In the genomic region with DNA sequence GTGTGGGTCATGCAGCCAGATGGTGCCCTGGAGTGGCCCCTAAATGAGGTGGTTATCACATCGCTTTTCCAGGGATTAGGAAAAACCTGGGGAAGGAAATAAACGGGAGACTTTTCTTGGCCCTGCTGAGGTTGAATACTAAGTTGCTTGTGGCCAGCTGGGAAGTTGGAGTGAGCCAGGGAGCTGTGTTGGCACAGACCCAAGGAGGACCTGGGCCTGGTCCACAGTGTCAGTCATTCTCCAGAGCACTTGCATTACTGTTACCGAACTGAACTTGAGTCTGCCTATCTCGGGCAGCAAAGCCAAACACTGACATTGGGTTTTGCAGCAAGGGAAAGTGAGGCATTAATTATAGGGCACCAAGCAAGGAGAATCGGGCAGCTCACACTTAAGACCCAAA, we compare ENCODE assay signal across 1 cellular context.
TF ChIP-seq lines count a peak whose summit lies in the region.

No MANE protein-coding gene starts in this region.

TF ChIP-seq in GM23338, 12 proteins besides CTCF, POLR2A, EP300 and RAD21 (continued from another document):
- TF ChIP-seq, protein P1, sequence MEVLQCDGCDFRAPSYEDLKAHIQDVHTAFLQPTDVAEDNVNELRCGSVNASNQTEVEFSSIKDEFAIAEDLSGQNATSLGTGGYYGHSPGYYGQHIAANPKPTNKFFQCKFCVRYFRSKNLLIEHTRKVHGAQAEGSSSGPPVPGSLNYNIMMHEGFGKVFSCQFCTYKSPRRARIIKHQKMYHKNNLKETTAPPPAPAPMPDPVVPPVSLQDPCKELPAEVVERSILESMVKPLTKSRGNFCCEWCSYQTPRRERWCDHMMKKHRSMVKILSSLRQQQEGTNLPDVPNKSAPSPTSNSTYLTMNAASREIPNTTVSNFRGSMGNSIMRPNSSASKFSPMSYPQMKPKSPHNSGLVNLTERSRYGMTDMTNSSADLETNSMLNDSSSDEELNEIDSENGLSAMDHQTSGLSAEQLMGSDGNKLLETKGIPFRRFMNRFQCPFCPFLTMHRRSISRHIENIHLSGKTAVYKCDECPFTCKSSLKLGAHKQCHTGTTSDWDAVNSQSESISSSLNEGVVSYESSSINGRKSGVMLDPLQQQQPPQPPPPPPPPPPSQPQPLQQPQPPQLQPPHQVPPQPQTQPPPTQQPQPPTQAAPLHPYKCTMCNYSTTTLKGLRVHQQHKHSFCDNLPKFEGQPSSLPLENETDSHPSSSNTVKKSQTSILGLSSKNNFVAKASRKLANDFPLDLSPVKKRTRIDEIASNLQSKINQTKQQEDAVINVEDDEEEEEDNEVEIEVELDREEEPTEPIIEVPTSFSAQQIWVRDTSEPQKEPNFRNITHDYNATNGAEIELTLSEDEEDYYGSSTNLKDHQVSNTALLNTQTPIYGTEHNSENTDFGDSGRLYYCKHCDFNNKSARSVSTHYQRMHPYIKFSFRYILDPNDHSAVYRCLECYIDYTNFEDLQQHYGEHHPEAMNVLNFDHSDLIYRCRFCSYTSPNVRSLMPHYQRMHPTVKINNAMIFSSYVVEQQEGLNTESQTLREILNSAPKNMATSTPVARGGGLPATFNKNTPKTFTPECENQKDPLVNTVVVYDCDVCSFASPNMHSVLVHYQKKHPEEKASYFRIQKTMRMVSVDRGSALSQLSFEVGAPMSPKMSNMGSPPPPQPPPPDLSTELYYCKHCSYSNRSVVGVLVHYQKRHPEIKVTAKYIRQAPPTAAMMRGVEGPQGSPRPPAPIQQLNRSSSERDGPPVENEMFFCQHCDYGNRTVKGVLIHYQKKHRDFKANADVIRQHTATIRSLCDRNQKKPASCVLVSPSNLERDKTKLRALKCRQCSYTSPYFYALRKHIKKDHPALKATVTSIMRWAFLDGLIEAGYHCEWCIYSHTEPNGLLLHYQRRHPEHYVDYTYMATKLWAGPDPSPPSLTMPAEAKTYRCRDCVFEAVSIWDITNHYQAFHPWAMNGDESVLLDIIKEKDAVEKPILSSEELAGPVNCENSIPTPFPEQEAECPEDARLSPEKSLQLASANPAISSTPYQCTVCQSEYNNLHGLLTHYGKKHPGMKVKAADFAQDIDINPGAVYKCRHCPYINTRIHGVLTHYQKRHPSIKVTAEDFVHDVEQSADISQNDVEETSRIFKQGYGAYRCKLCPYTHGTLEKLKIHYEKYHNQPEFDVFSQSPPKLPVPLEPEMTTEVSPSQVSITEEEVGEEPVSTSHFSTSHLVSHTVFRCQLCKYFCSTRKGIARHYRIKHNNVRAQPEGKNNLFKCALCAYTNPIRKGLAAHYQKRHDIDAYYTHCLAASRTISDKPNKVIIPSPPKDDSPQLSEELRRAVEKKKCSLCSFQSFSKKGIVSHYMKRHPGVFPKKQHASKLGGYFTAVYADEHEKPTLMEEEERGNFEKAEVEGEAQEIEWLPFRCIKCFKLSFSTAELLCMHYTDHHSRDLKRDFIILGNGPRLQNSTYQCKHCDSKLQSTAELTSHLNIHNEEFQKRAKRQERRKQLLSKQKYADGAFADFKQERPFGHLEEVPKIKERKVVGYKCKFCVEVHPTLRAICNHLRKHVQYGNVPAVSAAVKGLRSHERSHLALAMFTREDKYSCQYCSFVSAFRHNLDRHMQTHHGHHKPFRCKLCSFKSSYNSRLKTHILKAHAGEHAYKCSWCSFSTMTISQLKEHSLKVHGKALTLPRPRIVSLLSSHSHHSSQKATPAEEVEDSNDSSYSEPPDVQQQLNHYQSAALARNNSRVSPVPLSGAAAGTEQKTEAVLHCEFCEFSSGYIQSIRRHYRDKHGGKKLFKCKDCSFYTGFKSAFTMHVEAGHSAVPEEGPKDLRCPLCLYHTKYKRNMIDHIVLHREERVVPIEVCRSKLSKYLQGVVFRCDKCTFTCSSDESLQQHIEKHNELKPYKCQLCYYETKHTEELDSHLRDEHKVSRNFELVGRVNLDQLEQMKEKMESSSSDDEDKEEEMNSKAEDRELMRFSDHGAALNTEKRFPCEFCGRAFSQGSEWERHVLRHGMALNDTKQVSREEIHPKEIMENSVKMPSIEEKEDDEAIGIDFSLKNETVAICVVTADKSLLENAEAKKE (CRISPR knock-in tag; IDR thresholded peaks at IDR 0.05): no peak
- no peak for TF ChIP-seq ZNF331 (CRISPR knock-in tag; IDR thresholded peaks at IDR 0.05; ENCODE audit: low read depth)
- TF ChIP-seq CREB1 (CRISPR knock-in tag; IDR thresholded peaks at IDR 0.05; ENCODE audit: low read depth): no peak
